Comparison of ENCODE assay signal across 20 cellular contexts in the genomic region with DNA sequence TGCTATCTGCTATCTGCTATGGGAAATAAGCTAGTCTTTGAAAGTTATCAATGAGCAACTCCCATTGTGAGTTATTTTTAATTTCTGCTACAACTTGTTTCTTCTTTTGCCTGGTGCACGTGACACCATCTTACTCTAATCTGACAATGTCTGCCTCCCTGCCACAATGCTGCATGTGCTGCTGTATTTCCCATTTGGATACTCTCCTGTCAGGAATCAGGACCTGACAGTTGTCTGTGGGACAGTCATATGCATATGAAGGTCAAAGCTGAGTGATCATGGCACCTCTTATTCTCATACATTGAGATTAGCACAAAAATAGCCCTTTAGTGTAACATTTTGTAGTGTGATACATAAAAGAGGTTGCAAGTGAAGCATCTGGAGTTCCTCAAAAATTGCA. TPM values are rescaled to one million over a fixed set of nuclear protein-coding genes. Genes with fewer than 3 reads are reported as not detected.
DNase-seq lines count a peak whose midpoint lies in the region; ATAC-seq and TF ChIP-seq lines count a peak whose summit lies in the region.
"Had no signal": no experiment of that assay in that cellular context is flagged by ENCODE, and none has a peak within 500 bp of the region (broad histone marks: within the 10 kb centered on the region; RNA-seq: fewer than 3 reads in every experiment).

No MANE protein-coding gene starts in this region.

- no peaks in the 10 kb centered on the region for H3K9me3 ChIP-seq in heart left ventricle
- no peaks in the 10 kb centered on the region for H3K9me3 ChIP-seq in right atrium auricular region
- no peaks in the 10 kb centered on the region for H3K9me3 ChIP-seq in OCI-LY7 (ENCODE audit: low read length)
- H3K9me3 ChIP-seq in right cardiac atrium (ENCODE audit: control insufficient read depth, low read length): no peaks in the 10 kb centered on the region
- H3K9me3 ChIP-seq: SJCRH30 had no signal

- TF ChIP-seq CTCF in heart left ventricle (IDR thresholded peaks at IDR 0.05) (no peak), right atrium auricular region (IDR thresholded peaks at IDR 0.05) (no peak), OCI-LY7 (conservative IDR thresholded peaks at IDR 0.05; ENCODE audit: low read length) (no peak)

- H3K4me2 ChIP-seq in OCI-LY7 (ENCODE audit: low read length): no peak overlapping the region

- ATAC-seq in heart left ventricle (peak in 3 of 4 donors; percentile 55 to 88 (median 59)), right cardiac atrium (peak; percentile 45 to 47), GM18520 (IDR thresholded peaks at IDR 0.05; ENCODE audit: unreplicated experiment) (no peak)
- ATAC-seq: Panc1, SK-N-SH treated with all-trans-retinoic acid at 6 μM for 48 hours had no signal

- H3K79me2 ChIP-seq in OCI-LY7 (ENCODE audit: insufficient read depth, low read depth, low read length): no peaks in the 10 kb centered on the region

- H3K27ac ChIP-seq in heart left ventricle (peak overlapping the region in 5 of 12 donors; percentile 0 to 49 (median 11)), right atrium auricular region (peak overlapping the region in 1 of 2 donors; percentile 13), OCI-LY7 (ENCODE audit: low read depth, low read length, poor library complexity, severe bottlenecking) (no peak overlapping the region), right cardiac atrium (ENCODE audit: low read length) (peak overlapping the region; percentile 53)
- H3K27ac ChIP-seq: SJCRH30 had no signal

- H3K27me3 ChIP-seq in heart left ventricle (no peaks in the 10 kb centered on the region), right atrium auricular region (no peaks in the 10 kb centered on the region), right cardiac atrium (ENCODE audit: control insufficient read depth, insufficient read depth) (no peaks in the 10 kb centered on the region)
- H3K27me3 ChIP-seq: SJCRH30 had no signal

- DNase-seq in heart left ventricle (no peak), right atrium auricular region (ENCODE audit: low spot score) (no peak), OCI-LY7 (ENCODE audit: low spot score) (no peak), right cardiac atrium (no peak), H4 (ENCODE audit: low spot score) (no peak)
- no peak for DNase-seq in activated CD8-positive, alpha-beta memory T cell treated with anti-CD3 and anti-CD28 coated beads, Interleukin-2, amount 50 U/mL, for 48 hours
- DNase-seq: 8988T, ACHN, GOT3, NCI-H1048, NCI-H1417, NCI-H1694, NCI-H2029 treated with DMSO at 0.1 percent for 48 hours, NCI-H446 treated with DMSO at 0.1 percent for 48 hours, NCI-H526, NCI-H82, SJCRH30 had no signal

- 37 to 65% (median 51%) methylated on average over 1 of the region's 1 CpG for WGBS in heart left ventricle, 4 donors
- 67% methylated on average over 1 of the region's 1 CpG for WGBS in right cardiac atrium

- intact Hi-C loops in heart left ventricle (cut with DNase I) (no loop called here), OCI-LY7 (cut with micrococcal nuclease; ENCODE audit: unreplicated experiment) (no loop called here), right cardiac atrium (cut with DNase I) (no loop called here)

- H3K4me1 ChIP-seq in heart left ventricle (peaks cover 0 to 21% (median 10%) of the 10 kb centered on the region in 12 donors), right atrium auricular region (peaks cover 0 to 10% of the 10 kb centered on the region in 2 donors), OCI-LY7 (ENCODE audit: insufficient read depth, low read length, poor library complexity, severe bottlenecking) (no peaks in the 10 kb centered on the region), right cardiac atrium (ENCODE audit: control insufficient read depth, insufficient read depth, low read length) (peaks cover 1% of the 10 kb centered on the region)
- H3K4me1 ChIP-seq: SJCRH30 had no signal

- no peak overlapping the region for H3K4me3 ChIP-seq in heart left ventricle
- no peak overlapping the region for H3K4me3 ChIP-seq in right atrium auricular region
- H3K4me3 ChIP-seq in OCI-LY7 (ENCODE audit: low read depth, low read length, poor library complexity, severe bottlenecking): no peak overlapping the region
- H3K4me3 ChIP-seq in right cardiac atrium (ENCODE audit: low read length): no peak overlapping the region
- H3K4me3 ChIP-seq: SJCRH30 had no signal

- POLR2A ChIA-PET in OCI-LY7 (lab: Charles Lee): no interaction called here

- H2AFZ ChIP-seq in OCI-LY7 (ENCODE audit: low read length): no peak overlapping the region

- H3K36me3 ChIP-seq in heart left ventricle: peaks cover 0 to 83% (median 77%) of the 10 kb centered on the region in 9 donors
- H3K36me3 ChIP-seq in right atrium auricular region: peaks cover 17% of the 10 kb centered on the region
- peaks cover 75% of the 10 kb centered on the region for H3K36me3 ChIP-seq in OCI-LY7 (ENCODE audit: insufficient read depth, low read length)

- CTCF ChIA-PET in OCI-LY7 (lab: Charles Lee; ENCODE audit: unreplicated experiment): no interaction called here

- TF ChIP-seq POLR2A in heart left ventricle (IDR thresholded peaks at IDR 0.05): no peak

- H3K9me2 ChIP-seq in OCI-LY7 (ENCODE audit: insufficient read depth, low read length): no peaks in the 10 kb centered on the region

- H4K20me1 ChIP-seq in OCI-LY7 (ENCODE audit: insufficient read depth, low read length): no peaks in the 10 kb centered on the region

- TSS peak; percentile 27 for BruUV-seq in OCI-LY7 (replicated peaks; lab: Mats Ljungman, UMichigan)

RNA-seq across cellular contexts. Expression of gene HMG20A, which starts 45.8 kb away (rescaled TPM):
- total RNA-seq in heart left ventricle: 10 to 100 TPM; 22.6 to 54.1 (median 39.9) TPM
- polyA plus RNA-seq in heart left ventricle: 10 to 100 TPM; 14.8 to 16.1 TPM
- total RNA-seq in right atrium auricular region: 10 to 100 TPM; 30.9 to 34.7 TPM
- 29.1 and 34.1 TPM in 2 replicates for total RNA-seq in OCI-LY7 (2014; rRNA removed; shearing (Covaris generic))
- total RNA-seq in OCI-LY7 (2022): 49.9 and 55.6 TPM in 2 replicates
- 10 to 100 TPM; 39.3 to 51.9 (median 43.8) TPM for total RNA-seq in right cardiac atrium
- polyA plus RNA-seq in right cardiac atrium: 20.4 TPM
- total RNA-seq in H4 (2014; rRNA removed; shearing (Covaris generic)): 15.4 and 28.8 TPM in 2 replicates

RNA-seq across cellular contexts. Expression of gene PEAK1, which starts 46.6 kb away (rescaled TPM):
- total RNA-seq in heart left ventricle: 100 to 1,000 TPM in 5 of 9 donors, 10 to 100 TPM in 4; 52.8 to 139 (median 104) TPM
- 10 to 100 TPM; 12.8 to 29.1 TPM for polyA plus RNA-seq in heart left ventricle
- 10 to 100 TPM; 44.2 to 59.8 TPM for total RNA-seq in right atrium auricular region
- total RNA-seq in OCI-LY7 (2014; rRNA removed; shearing (Covaris generic)): 6.0 and 8.9 TPM in 2 replicates
- 10.8 and 12.6 TPM in 2 replicates for total RNA-seq in OCI-LY7 (2022)
- total RNA-seq in right cardiac atrium: 10 to 100 TPM; 71.7 to 97.3 (median 91.3) TPM
- 13.8 TPM for polyA plus RNA-seq in right cardiac atrium
- total RNA-seq in H4 (2014; rRNA removed; shearing (Covaris generic)): 2.6 and 2.9 TPM in 2 replicates
